ENCODE assay signal across 19 cellular contexts in genomic region chr4:44121210-44121609, GRCh38.
A peak's percentile ranks its signal among the peaks of the same experiment; 100 is the strongest.
DNase-seq lines count a peak whose midpoint lies in the region; ATAC-seq and TF ChIP-seq lines count a peak whose summit lies in the region.
"Had no signal": no experiment of that assay in that cellular context is flagged by ENCODE, and none has a peak within 500 bp of the region (broad histone marks: within the 10 kb centered on the region; RNA-seq: fewer than 3 reads in every experiment).

No MANE protein-coding gene starts in this region.

- H3K4me3 ChIP-seq in RWPE2 (ENCODE audit: severe bottlenecking) (no peak overlapping the region), skeletal muscle satellite cell (ENCODE audit: low read length) (no peak overlapping the region)

- intact Hi-C loops in head of caudate nucleus (cut with DNase I), result no loop called here

- peak; percentile 47 for ATAC-seq in RWPE2 (ENCODE audit: low read depth)
- no peak for ATAC-seq in foreskin keratinocyte
- no peak for ATAC-seq in GM19452 (IDR thresholded peaks at IDR 0.05; ENCODE audit: unreplicated experiment)
- ATAC-seq: HepG2 had no signal

- no peaks in the 10 kb centered on the region for H3K9me3 ChIP-seq in RWPE2 (ENCODE audit: severe bottlenecking)
- H3K9me3 ChIP-seq in skeletal muscle satellite cell (replicated peaks; ENCODE audit: low read length), result no peaks in the 10 kb centered on the region
- H3K9me3 ChIP-seq: Caco-2 had no signal

- peak overlapping the region; percentile 5 for H3K4me2 ChIP-seq in skeletal muscle satellite cell (ENCODE audit: low read length)

- TF ChIP-seq CTCF in RWPE2 (IDR thresholded peaks at IDR 0.05; ENCODE audit: poor library complexity, severe bottlenecking), result no peak
- no peak for TF ChIP-seq CTCF in foreskin keratinocyte (conservative IDR thresholded peaks at IDR 0.05)

- peak overlapping the region; percentile 93 for H3K27ac ChIP-seq in RWPE2 (ENCODE audit: poor library complexity, severe bottlenecking)
- no peak overlapping the region for H3K27ac ChIP-seq in foreskin keratinocyte
- H3K27ac ChIP-seq in substantia nigra (ENCODE audit: low read depth, low read length, poor library complexity, severe bottlenecking), result no peak overlapping the region

- H3K27me3 ChIP-seq in RWPE2 (ENCODE audit: insufficient read depth, poor library complexity, severe bottlenecking) (no peaks in the 10 kb centered on the region), foreskin keratinocyte (no peaks in the 10 kb centered on the region), skeletal muscle satellite cell (ENCODE audit: control insufficient read depth, insufficient read depth, low read length) (no peaks in the 10 kb centered on the region)

- DNase-seq in RWPE2 (ENCODE audit: low spot score) (no peak), dermis blood vessel endothelial cell (peak; percentile 80), foreskin keratinocyte (peak; percentile 7 to 55), head of caudate nucleus (no peak), substantia nigra (lab: John Stamatoyannopoulos, UW) (no peak)
- DNase-seq: C1 segment of cervical spinal cord; Caco-2; CD4-positive, alpha-beta memory T cell; Karpas-422; NCI-H1105 treated with DMSO at 0.1 percent for 48 hours; NCI-H146; NCI-H1930; NCI-H2107; NCI-H446; NCI-H774; SHP77 had no signal

- no peak overlapping the region for H3K9ac ChIP-seq in skeletal muscle satellite cell (ENCODE audit: low read depth, low read length)

- peaks cover 42% of the 10 kb centered on the region for H3K4me1 ChIP-seq in RWPE2 (ENCODE audit: insufficient read depth, poor library complexity, severe bottlenecking)
- peaks cover 31% of the 10 kb centered on the region for H3K4me1 ChIP-seq in foreskin keratinocyte
- H3K4me1 ChIP-seq in skeletal muscle satellite cell (ENCODE audit: control insufficient read depth, insufficient read depth, low read length), result peaks cover 44% of the 10 kb centered on the region

- no peaks in the 10 kb centered on the region for H3K36me3 ChIP-seq in RWPE2 (ENCODE audit: low read depth)
- H3K36me3 ChIP-seq in skeletal muscle satellite cell (ENCODE audit: insufficient read depth, low read length), result no peaks in the 10 kb centered on the region

Comparison
In these comparisons a context has a peak if more than half of its experiments do, and no peak if none do; other contexts are left out.
1. DNase-seq: peak in dermis blood vessel endothelial cell (single experiment) and foreskin keratinocyte (2 of 2); none in RWPE2 (single experiment), head of caudate nucleus (0 of 42) and substantia nigra (0 of 49).